1 cellular context compared by ENCODE assay signal in genomic region chr11:20248345-20248744, GRCh38.
TF ChIP-seq lines count a peak whose summit lies in the region.

No MANE protein-coding gene starts in this region.

TF ChIP-seq in GM23338, 12 proteins besides CTCF, POLR2A, EP300 and RAD21 (continued from another document):
- TF ChIP-seq ETS1 (IDR thresholded peaks at IDR 0.05): no peak
- TF ChIP-seq ZNF462 (CRISPR knock-in tag; IDR thresholded peaks at IDR 0.05): no peak
TF ChIP-seq in GM23338: peak in this region for 0.
